Comparison of ENCODE assay signal across 20 cellular contexts in the genomic region with DNA sequence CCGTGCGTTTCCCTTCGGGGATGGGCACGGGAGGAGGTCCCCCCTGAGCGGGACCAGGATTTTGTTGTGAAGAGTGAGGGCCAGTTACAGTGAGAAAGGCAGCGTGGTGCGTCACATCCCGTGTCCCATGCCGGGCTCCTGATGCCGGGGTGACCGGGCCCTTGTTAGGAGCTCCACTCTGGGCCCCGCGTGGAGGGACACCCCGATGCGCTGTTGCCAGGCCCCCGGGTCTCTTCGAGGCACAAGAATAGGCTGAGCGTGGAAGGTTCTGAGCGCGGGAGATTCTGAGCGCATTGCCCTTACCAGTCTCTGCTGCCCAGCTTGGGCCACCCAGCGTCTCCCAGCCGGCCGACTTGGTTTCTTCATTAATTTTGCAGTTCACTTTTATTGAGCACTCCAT.
"Had no signal": no experiment of that assay in that cellular context is flagged by ENCODE, and none has a peak within 500 bp of the region (broad histone marks: within the 10 kb centered on the region; RNA-seq: fewer than 3 reads in every experiment).

No MANE protein-coding gene starts in this region.

- DNase-seq: heart right ventricle; islet precursor cell; left ventricle myocardium inferior; midbrain; mucosa of descending colon; naive thymus-derived CD4-positive, alpha-beta T cell; pancreas; psoas muscle; small intestine; spleen; stimulated activated CD4-positive, alpha-beta T cell treated with anti-CD3 and anti-CD28 coated beads, Interleukin-4, amount 100 ng/mL, for 24 hours; stimulated activated naive CD4-positive, alpha-beta T cell; stomach; testis; thyroid gland; transverse colon had no signal

- H3K27me3 Mint-ChIP-seq: memory B cell; naive thymus-derived CD4-positive, alpha-beta T cell; natural killer cell treated with Interleukin-12 subunit alpha and Interleukin-12 subunit beta and Interleukin-15 and Interleukin-18, amount 100 ng/mL, for 72 hours had no signal

- H3K27ac Mint-ChIP-seq: memory B cell; naive thymus-derived CD4-positive, alpha-beta T cell; natural killer cell treated with Interleukin-12 subunit alpha and Interleukin-12 subunit beta and Interleukin-15 and Interleukin-18, amount 100 ng/mL, for 72 hours had no signal

- ATAC-seq: mucosa of descending colon; naive thymus-derived CD4-positive, alpha-beta T cell; natural killer cell treated with Interleukin-12 subunit alpha and Interleukin-12 subunit beta and Interleukin-15 and Interleukin-18, amount 100 ng/mL, for 72 hours; pancreas; psoas muscle; right lobe of liver; stimulated activated effector memory CD8-positive, alpha-beta T cell treated with anti-CD3 and anti-CD28 coated beads, Interleukin-12 subunit alpha, Interleukin-12 subunit beta, amount 100 ng/mL, for 72 hours had no signal

- H3K9me3 Mint-ChIP-seq: memory B cell; naive thymus-derived CD4-positive, alpha-beta T cell; natural killer cell treated with Interleukin-12 subunit alpha and Interleukin-12 subunit beta and Interleukin-15 and Interleukin-18, amount 100 ng/mL, for 72 hours; stimulated activated effector memory CD8-positive, alpha-beta T cell treated with anti-CD3 and anti-CD28 coated beads, Interleukin-12 subunit alpha, Interleukin-12 subunit beta, amount 100 ng/mL, for 72 hours had no signal

- H3K4me3 Mint-ChIP-seq: memory B cell; naive thymus-derived CD4-positive, alpha-beta T cell; natural killer cell treated with Interleukin-12 subunit alpha and Interleukin-12 subunit beta and Interleukin-15 and Interleukin-18, amount 100 ng/mL, for 72 hours; stimulated activated effector memory CD8-positive, alpha-beta T cell treated with anti-CD3 and anti-CD28 coated beads, Interleukin-12 subunit alpha, Interleukin-12 subunit beta, amount 100 ng/mL, for 72 hours had no signal
